Comparison of ENCODE assay signal across 1 cellular context in genomic region chr12:85775071-85775470, GRCh38.
TF ChIP-seq lines count a peak whose summit lies in the region.

No MANE protein-coding gene starts in this region.

TF ChIP-seq in GM23338, 12 proteins besides CTCF, POLR2A, EP300 and RAD21 (continued from another document):
- TF ChIP-seq ZNF462 (CRISPR knock-in tag; IDR thresholded peaks at IDR 0.05) (no peak), REST (IDR thresholded peaks at IDR 0.05; ENCODE audit: unreplicated experiment) (no peak), EZH2 (IDR thresholded peaks at IDR 0.05; ENCODE audit: low read depth, unreplicated experiment) (no peak), NANOG (IDR thresholded peaks at IDR 0.05; ENCODE audit: borderline replicate concordance) (no peak), EZH2phosphoT487 (IDR thresholded peaks at IDR 0.05; ENCODE audit: unreplicated experiment) (no peak), ZNF114 (CRISPR knock-in tag; IDR thresholded peaks at IDR 0.05) (no peak)
